ENCODE assay signal across 19 cellular contexts in genomic region chr20:33676652-33677645, GRCh38. TPM values are rescaled to one million over a fixed set of nuclear protein-coding genes. Genes with fewer than 3 reads are reported as not detected.
DNase-seq lines count a peak whose midpoint lies in the region; ATAC-seq and TF ChIP-seq lines count a peak whose summit lies in the region.
"Had no signal": no experiment of that assay in that cellular context is flagged by ENCODE, and none has a peak within 500 bp of the region (broad histone marks: within the 10 kb centered on the region; RNA-seq: fewer than 3 reads in every experiment).

No MANE protein-coding gene starts in this region.

- TF ChIP-seq CTCF in ascending aorta (IDR thresholded peaks at IDR 0.05) (no peak), tibial artery (IDR thresholded peaks at IDR 0.05) (no peak), dorsolateral prefrontal cortex (IDR thresholded peaks at IDR 0.05 in 54 of 56, conservative IDR thresholded peaks at IDR 0.05 in 2 of 56; ENCODE audit: low read depth in 1 of 56, partially characterized antibody in 56 of 56) (no peak)

- H3K4me3 ChIP-seq in ascending aorta (no peak overlapping the region), tibial artery (no peak overlapping the region), dorsolateral prefrontal cortex (no peak overlapping the region)
- no peak overlapping the region for H3K4me3 ChIP-seq in naive thymus-derived CD4-positive, alpha-beta T cell (ENCODE audit: low read length)

- no peaks in the 10 kb centered on the region for H3K36me3 ChIP-seq in ascending aorta
- no peaks in the 10 kb centered on the region for H3K36me3 ChIP-seq in naive thymus-derived CD4-positive, alpha-beta T cell (ENCODE audit: control insufficient read depth in 2 of 3, insufficient read depth in 3 of 3, low read length in 3 of 3)
- no peaks in the 10 kb centered on the region for H3K36me3 ChIP-seq in tibial artery

- H3K4me1 Mint-ChIP-seq in activated naive CD8-positive, alpha-beta T cell treated with anti-CD3 and anti-CD28 coated beads, Interleukin-2, amount 10 ng/mL, durations not matched to agents 7 days and 5 days, result peaks cover 59% of the 10 kb centered on the region
- H3K4me1 Mint-ChIP-seq in activated naive CD8-positive, alpha-beta T cell treated with anti-CD3 and anti-CD28 coated beads for 36 hours, result peaks cover 50% of the 10 kb centered on the region
- peaks cover 36 to 84% (median 59%) of the 10 kb centered on the region in 7 donors for H3K4me1 Mint-ChIP-seq in naive thymus-derived CD4-positive, alpha-beta T cell

- no peak for ATAC-seq in activated naive CD8-positive, alpha-beta T cell treated with anti-CD3 and anti-CD28 coated beads, Interleukin-2, amount 10 ng/mL, durations not matched to agents 7 days and 5 days (ENCODE audit: low read depth)
- ATAC-seq in naive thymus-derived CD4-positive, alpha-beta T cell, result no peak

- no peak for DNase-seq in activated naive CD8-positive, alpha-beta T cell treated with anti-CD3 and anti-CD28 coated beads, Interleukin-2, amount 10 ng/mL, durations not matched to agents 7 days and 5 days
- no peak for DNase-seq in activated naive CD8-positive, alpha-beta T cell treated with anti-CD3 and anti-CD28 coated beads for 36 hours
- DNase-seq in ascending aorta (ENCODE audit: low spot score in 2 of 2), result no peak
- no peak for DNase-seq in naive thymus-derived CD4-positive, alpha-beta T cell
- DNase-seq in tibial artery, result no peak
- DNase-seq in NCI-H2029 treated with DMSO at 0.1 percent for 48 hours (lab: John Stamatoyannopoulos, UW), result no peak
- DNase-seq in LoVo (ENCODE audit: low spot score), result no peak
- no peak for DNase-seq in dorsolateral prefrontal cortex
- DNase-seq: ACHN; activated effector memory CD4-positive, alpha-beta T cell treated with Interleukin-2 at 50 U/mL for 16 hours; cortex of kidney; DMS79; NCI-H1417; stimulated activated naive CD4-positive, alpha-beta T cell; WERI-Rb-1 had no signal

- H3K4me3 Mint-ChIP-seq in activated naive CD8-positive, alpha-beta T cell treated with anti-CD3 and anti-CD28 coated beads, Interleukin-2, amount 10 ng/mL, durations not matched to agents 7 days and 5 days, result no peak overlapping the region
- no peak overlapping the region for H3K4me3 Mint-ChIP-seq in activated naive CD8-positive, alpha-beta T cell treated with anti-CD3 and anti-CD28 coated beads for 36 hours
- H3K4me3 Mint-ChIP-seq in naive thymus-derived CD4-positive, alpha-beta T cell, result peak overlapping the region in 3 of 10 donors; percentile 4 to 53 (median 31)

- peak overlapping the region; percentile 96 to 97 for H3K27ac ChIP-seq in ascending aorta
- H3K27ac ChIP-seq in naive thymus-derived CD4-positive, alpha-beta T cell (ENCODE audit: low read depth, low read length), result no peak overlapping the region
- peak overlapping the region; percentile 98 for H3K27ac ChIP-seq in tibial artery
- peak overlapping the region in 6 of 59 donors; percentile 2 to 94 (median 91) for H3K27ac ChIP-seq in dorsolateral prefrontal cortex
- H3K27ac ChIP-seq: epithelial cell of prostate had no signal

- H3K9me3 Mint-ChIP-seq in activated naive CD8-positive, alpha-beta T cell treated with anti-CD3 and anti-CD28 coated beads, Interleukin-2, amount 10 ng/mL, durations not matched to agents 7 days and 5 days, result no peaks in the 10 kb centered on the region
- H3K9me3 Mint-ChIP-seq in activated naive CD8-positive, alpha-beta T cell treated with anti-CD3 and anti-CD28 coated beads for 36 hours, result no peaks in the 10 kb centered on the region
- no peaks in the 10 kb centered on the region for H3K9me3 Mint-ChIP-seq in naive thymus-derived CD4-positive, alpha-beta T cell

- CTCF ChIA-PET in naive thymus-derived CD4-positive, alpha-beta T cell (lab: Charles Lee), result interaction anchor here (1.0 to 5.7 kb wide), 2 partner anchors 9 kb away, joined by 3 to 33 read pairs; partner anchors contain the start of gene ACTL10

- no peaks in the 10 kb centered on the region for H3K27me3 Mint-ChIP-seq in activated naive CD8-positive, alpha-beta T cell treated with anti-CD3 and anti-CD28 coated beads, Interleukin-2, amount 10 ng/mL, durations not matched to agents 7 days and 5 days
- no peaks in the 10 kb centered on the region for H3K27me3 Mint-ChIP-seq in activated naive CD8-positive, alpha-beta T cell treated with anti-CD3 and anti-CD28 coated beads for 36 hours
- no peaks in the 10 kb centered on the region for H3K27me3 Mint-ChIP-seq in naive thymus-derived CD4-positive, alpha-beta T cell

- intact Hi-C loops in ascending aorta (cut with DNase I) (no loop called here), tibial artery (cut with DNase I; ENCODE audit: low total_unique reads) (no loop called here), dorsolateral prefrontal cortex (cut with DNase I) (loop anchor here in 1 of 2 donors (10.0 kb wide), 1 partner anchor 128 kb away; no protein-coding TSS in a partner anchor)
- intact Hi-C loops in naive thymus-derived CD4-positive, alpha-beta T cell (cut with micrococcal nuclease), result no loop called here

- H3K27me3 ChIP-seq in ascending aorta (no peaks in the 10 kb centered on the region), tibial artery (no peaks in the 10 kb centered on the region), dorsolateral prefrontal cortex (no peaks in the 10 kb centered on the region)
- no peaks in the 10 kb centered on the region for H3K27me3 ChIP-seq in naive thymus-derived CD4-positive, alpha-beta T cell (ENCODE audit: control insufficient read depth in 2 of 2, insufficient read depth in 2 of 2, low read length in 2 of 2)

- H3K27ac Mint-ChIP-seq in activated naive CD8-positive, alpha-beta T cell treated with anti-CD3 and anti-CD28 coated beads, Interleukin-2, amount 10 ng/mL, durations not matched to agents 7 days and 5 days, result peak overlapping the region; percentile 15
- no peak overlapping the region for H3K27ac Mint-ChIP-seq in activated naive CD8-positive, alpha-beta T cell treated with anti-CD3 and anti-CD28 coated beads for 36 hours
- peak overlapping the region in 8 of 9 donors; percentile 42 to 92 (median 78) for H3K27ac Mint-ChIP-seq in naive thymus-derived CD4-positive, alpha-beta T cell

- no peaks in the 10 kb centered on the region for H3K9me3 ChIP-seq in ascending aorta
- no peaks in the 10 kb centered on the region for H3K9me3 ChIP-seq in naive thymus-derived CD4-positive, alpha-beta T cell (ENCODE audit: control insufficient read depth in 2 of 3, low read length in 3 of 3)
- H3K9me3 ChIP-seq in tibial artery, result no peaks in the 10 kb centered on the region

- POLR2A ChIA-PET in activated naive CD8-positive, alpha-beta T cell treated with anti-CD3 and anti-CD28 coated beads, Interleukin-2, amount 10 ng/mL, durations not matched to agents 7 days and 5 days (lab: Charles Lee), result interaction anchor here (1.1 to 6.3 kb wide), 4 partner anchors 10 to 43 kb away, joined by 3 to 116 read pairs (median 10); partner anchors contain the start of genes ACTL10 and PXMP4
- POLR2A ChIA-PET in naive thymus-derived CD4-positive, alpha-beta T cell (lab: Charles Lee), result interaction anchor here (6.8 kb wide), 1 partner anchor 11 kb away, joined by 75 read pairs; the partner anchor contains the start of gene ACTL10

- H3K36me3 Mint-ChIP-seq in activated naive CD8-positive, alpha-beta T cell treated with anti-CD3 and anti-CD28 coated beads, Interleukin-2, amount 10 ng/mL, durations not matched to agents 7 days and 5 days, result peaks cover 19% of the 10 kb centered on the region
- peaks cover 38% of the 10 kb centered on the region for H3K36me3 Mint-ChIP-seq in activated naive CD8-positive, alpha-beta T cell treated with anti-CD3 and anti-CD28 coated beads for 36 hours
- H3K36me3 Mint-ChIP-seq in naive thymus-derived CD4-positive, alpha-beta T cell, result peaks cover 0 to 28% (median 0%) of the 10 kb centered on the region in 5 donors

- H3K4me1 ChIP-seq in ascending aorta (peaks cover 23 to 49% of the 10 kb centered on the region in 2 donors), tibial artery (peaks cover 0 to 68% (median 62%) of the 10 kb centered on the region in 4 donors)
- peaks cover 23 to 46% of the 10 kb centered on the region in 2 donors for H3K4me1 ChIP-seq in naive thymus-derived CD4-positive, alpha-beta T cell (ENCODE audit: control insufficient read depth in 2 of 2, insufficient read depth in 2 of 2, low read length in 2 of 2)

RNA-seq across cellular contexts. Expression of gene NECAB3, which starts 2.7 kb away (rescaled TPM):
- total RNA-seq in activated naive CD8-positive, alpha-beta T cell treated with anti-CD3 and anti-CD28 coated beads, Interleukin-2, amount 10 ng/mL, durations not matched to agents 7 days and 5 days, result 10 to 100 TPM; 36.3 to 37.7 TPM
- total RNA-seq in activated naive CD8-positive, alpha-beta T cell treated with anti-CD3 and anti-CD28 coated beads for 36 hours, result 10 to 100 TPM; 10.7 to 12.0 TPM
- total RNA-seq in ascending aorta (21.3 TPM), dorsolateral prefrontal cortex (100 to 1,000 TPM in 2 of 120 experiments, 10 to 100 TPM in 118; 40.0 to 107 (median 69.5) TPM)
- 10 to 100 TPM; 10.8 to 46.8 (median 16.3) TPM for total RNA-seq in naive thymus-derived CD4-positive, alpha-beta T cell
- 1 to 10 TPM; 2.3 to 2.7 TPM for polyA plus RNA-seq in naive thymus-derived CD4-positive, alpha-beta T cell

RNA-seq across cellular contexts. Expression of gene E2F1, which starts 9.2 kb away (rescaled TPM):
- 10 to 100 TPM; 62.5 to 68.4 TPM for total RNA-seq in activated naive CD8-positive, alpha-beta T cell treated with anti-CD3 and anti-CD28 coated beads, Interleukin-2, amount 10 ng/mL, durations not matched to agents 7 days and 5 days
- 10 to 100 TPM; 76.1 to 79.6 TPM for total RNA-seq in activated naive CD8-positive, alpha-beta T cell treated with anti-CD3 and anti-CD28 coated beads for 36 hours
- total RNA-seq in ascending aorta (0.53 TPM), dorsolateral prefrontal cortex (10 to 100 TPM in 17 of 120 experiments, 1 to 10 TPM in 103; 5.2 to 12.7 (median 8.2) TPM)
- 10 to 100 TPM in 1 of 5 experiments, 1 to 10 TPM in 3, under 1 TPM in 1; 0.98 to 61.6 (median 1.6) TPM for total RNA-seq in naive thymus-derived CD4-positive, alpha-beta T cell
- under 1 TPM in 1 of 2 donors, not detected in 1; 0.46 TPM for polyA plus RNA-seq in naive thymus-derived CD4-positive, alpha-beta T cell

RNA-seq across cellular contexts. Expression of gene ACTL10, which starts 10.2 kb away (rescaled TPM):
- total RNA-seq in activated naive CD8-positive, alpha-beta T cell treated with anti-CD3 and anti-CD28 coated beads, Interleukin-2, amount 10 ng/mL, durations not matched to agents 7 days and 5 days, result 1 to 10 TPM; 4.4 to 4.9 TPM
- 1 to 10 TPM; 4.1 TPM for total RNA-seq in activated naive CD8-positive, alpha-beta T cell treated with anti-CD3 and anti-CD28 coated beads for 36 hours
- total RNA-seq in ascending aorta (26.3 TPM), dorsolateral prefrontal cortex (1 to 10 TPM in 1 of 120 experiments, under 1 TPM in 82, not detected in 37; 0.20 to 1.3 (median 0.39) TPM)
- total RNA-seq in naive thymus-derived CD4-positive, alpha-beta T cell, result 1 to 10 TPM in 4 of 5 experiments, under 1 TPM in 1; 0.66 to 4.9 (median 3.2) TPM
- polyA plus RNA-seq in naive thymus-derived CD4-positive, alpha-beta T cell, result 1 to 10 TPM; 2.0 to 4.4 TPM
- total RNA-seq: myocyte, RPMI7951 had no signal

RNA-seq across cellular contexts. Expression of gene C20orf144, which starts 14.8 kb away (rescaled TPM):
- under 1 TPM; 0.39 to 0.43 TPM for total RNA-seq in activated naive CD8-positive, alpha-beta T cell treated with anti-CD3 and anti-CD28 coated beads, Interleukin-2, amount 10 ng/mL, durations not matched to agents 7 days and 5 days
- total RNA-seq in activated naive CD8-positive, alpha-beta T cell treated with anti-CD3 and anti-CD28 coated beads for 36 hours, result under 1 TPM; 0.10 to 0.21 TPM
- not detected for total RNA-seq in ascending aorta
- total RNA-seq in naive thymus-derived CD4-positive, alpha-beta T cell, result under 1 TPM in 4 of 5 experiments, not detected in 1; 0.17 to 0.79 (median 0.30) TPM
- under 1 TPM in 1 of 2 donors, not detected in 1; 0.20 TPM for polyA plus RNA-seq in naive thymus-derived CD4-positive, alpha-beta T cell
- under 1 TPM in 34 of 120 experiments, not detected in 86; 0.19 to 0.98 (median 0.29) TPM for total RNA-seq in dorsolateral prefrontal cortex
- total RNA-seq: lower leg skin had no signal

RNA-seq across cellular contexts. Expression of gene PXMP4, which starts 43.2 kb away (rescaled TPM):
- 10 to 100 TPM; 13.4 to 19.2 TPM for total RNA-seq in activated naive CD8-positive, alpha-beta T cell treated with anti-CD3 and anti-CD28 coated beads, Interleukin-2, amount 10 ng/mL, durations not matched to agents 7 days and 5 days
- total RNA-seq in activated naive CD8-positive, alpha-beta T cell treated with anti-CD3 and anti-CD28 coated beads for 36 hours, result 1 to 10 TPM; 6.9 to 7.3 TPM
- total RNA-seq in ascending aorta, result 38.0 TPM
- 10 to 100 TPM in 3 of 5 experiments, 1 to 10 TPM in 2; 4.5 to 14.3 (median 10.1) TPM for total RNA-seq in naive thymus-derived CD4-positive, alpha-beta T cell
- polyA plus RNA-seq in naive thymus-derived CD4-positive, alpha-beta T cell, result 10 to 100 TPM in 1 of 2 donors, 1 to 10 TPM in 1; 9.1 to 18.7 TPM
- 10 to 100 TPM in 110 of 120 experiments, 1 to 10 TPM in 10; 7.0 to 18.9 (median 12.7) TPM for total RNA-seq in dorsolateral prefrontal cortex
